25 cellular contexts compared by ENCODE assay signal in genomic region chr10:76080991-76081390, GRCh38.
DNase-seq lines count a peak whose midpoint lies in the region; FAIRE-seq and TF ChIP-seq lines count a peak whose summit lies in the region.
"Had no signal": no experiment of that assay in that cellular context is flagged by ENCODE, and none has a peak within 500 bp of the region (broad histone marks: within the 10 kb centered on the region; RNA-seq: fewer than 3 reads in every experiment).

No MANE protein-coding gene starts in this region.

- FAIRE-seq in H54 (lab: Jason Lieb, UNC): no peak

- H3K4me3 ChIP-seq in fibroblast of pulmonary artery (replicated peaks; ENCODE audit: low read depth, low read length): no peak overlapping the region
- H3K4me3 ChIP-seq: heart right ventricle, lower lobe of right lung, ovary, sigmoid colon, tibial artery had no signal

- peak overlapping the region; percentile 87 for H3K27ac Mint-ChIP-seq in progenitor cell of endocrine pancreas
- no peak overlapping the region for H3K27ac Mint-ChIP-seq in activated CD4-positive, alpha-beta T cell treated with anti-CD3 and anti-CD28 coated beads, Interleukin-2, amount 10 ng/mL, durations not matched to agents 7 days and 5 days
- H3K27ac Mint-ChIP-seq in endothelial cell (ENCODE audit: unreplicated experiment): no peak overlapping the region
- H3K27ac Mint-ChIP-seq: activated naive CD4-positive, alpha-beta T cell treated with anti-CD3 and anti-CD28 coated beads, Interleukin-2, amount 50 U/mL, for 72 hours; B cell had no signal

- CTCF ChIA-PET in activated CD4-positive, alpha-beta T cell treated with anti-CD3 and anti-CD28 coated beads, Interleukin-2, amount 10 ng/mL, durations not matched to agents 7 days and 5 days (lab: Charles Lee): no interaction called here

- no peak for TF ChIP-seq POLR2A in H54 (IDR thresholded peaks at IDR 0.05; ENCODE audit: low read depth, low read length)

- H3K36me3 Mint-ChIP-seq in progenitor cell of endocrine pancreas (ENCODE audit: insufficient read depth) (no peaks in the 10 kb centered on the region), endothelial cell (ENCODE audit: low read depth, unreplicated experiment) (no peaks in the 10 kb centered on the region)
- no peaks in the 10 kb centered on the region for H3K36me3 Mint-ChIP-seq in activated CD4-positive, alpha-beta T cell treated with anti-CD3 and anti-CD28 coated beads, Interleukin-2, amount 10 ng/mL, durations not matched to agents 7 days and 5 days (ENCODE audit: low read depth)
- H3K36me3 Mint-ChIP-seq: activated naive CD4-positive, alpha-beta T cell treated with anti-CD3 and anti-CD28 coated beads, Interleukin-2, amount 50 U/mL, for 72 hours had no signal

- TF ChIP-seq CTCF in fibroblast of pulmonary artery (IDR thresholded peaks at IDR 0.05; ENCODE audit: low read length, missing control alignments) (no peak), progenitor cell of endocrine pancreas (IDR thresholded peaks at IDR 0.05; ENCODE audit: unreplicated experiment) (no peak), endothelial cell (IDR thresholded peaks at IDR 0.05; ENCODE audit: unreplicated experiment) (no peak)

- peaks cover 5% of the 10 kb centered on the region for H3K27me3 Mint-ChIP-seq in progenitor cell of endocrine pancreas
- H3K27me3 Mint-ChIP-seq in activated CD4-positive, alpha-beta T cell treated with anti-CD3 and anti-CD28 coated beads, Interleukin-2, amount 10 ng/mL, durations not matched to agents 7 days and 5 days: no peaks in the 10 kb centered on the region
- no peaks in the 10 kb centered on the region for H3K27me3 Mint-ChIP-seq in endothelial cell (ENCODE audit: unreplicated experiment)
- H3K27me3 Mint-ChIP-seq: B cell had no signal

- H3K4me1 Mint-ChIP-seq in progenitor cell of endocrine pancreas (ENCODE audit: low read depth) (peaks cover 2% of the 10 kb centered on the region), endothelial cell (ENCODE audit: unreplicated experiment) (peaks cover 6% of the 10 kb centered on the region)
- no peaks in the 10 kb centered on the region for H3K4me1 Mint-ChIP-seq in activated CD4-positive, alpha-beta T cell treated with anti-CD3 and anti-CD28 coated beads, Interleukin-2, amount 10 ng/mL, durations not matched to agents 7 days and 5 days
- H3K4me1 Mint-ChIP-seq: B cell had no signal

- H3K4me3 Mint-ChIP-seq in progenitor cell of endocrine pancreas (ENCODE audit: low read depth) (no peak overlapping the region), endothelial cell (ENCODE audit: unreplicated experiment) (no peak overlapping the region)
- H3K4me3 Mint-ChIP-seq in activated CD4-positive, alpha-beta T cell treated with anti-CD3 and anti-CD28 coated beads, Interleukin-2, amount 10 ng/mL, durations not matched to agents 7 days and 5 days: no peak overlapping the region
- H3K4me3 Mint-ChIP-seq: B cell had no signal

- H3K9me3 Mint-ChIP-seq in progenitor cell of endocrine pancreas (ENCODE audit: low read depth) (no peaks in the 10 kb centered on the region), endothelial cell (ENCODE audit: unreplicated experiment) (no peaks in the 10 kb centered on the region)
- H3K9me3 Mint-ChIP-seq in activated CD4-positive, alpha-beta T cell treated with anti-CD3 and anti-CD28 coated beads, Interleukin-2, amount 10 ng/mL, durations not matched to agents 7 days and 5 days: peaks cover 4% of the 10 kb centered on the region

- POLR2A ChIA-PET in activated CD4-positive, alpha-beta T cell treated with anti-CD3 and anti-CD28 coated beads, Interleukin-2, amount 10 ng/mL, durations not matched to agents 7 days and 5 days (lab: Charles Lee): no interaction called here

- DNase-seq in H54 (ENCODE audit: insufficient read length, low spot score) (peak; percentile 26), RPMI7951 (ENCODE audit: low read depth) (peak; percentile 58), fibroblast of pulmonary artery (ENCODE audit: low read depth) (peak; percentile 22), progenitor cell of endocrine pancreas (ENCODE audit: low spot score, unreplicated experiment) (no peak), germinal center (ENCODE audit: low spot score) (no peak), endothelial cell (ENCODE audit: low spot score) (no peak), NCI-H1417 (lab: John Stamatoyannopoulos, UW) (no peak)
- DNase-seq in activated CD4-positive, alpha-beta T cell treated with anti-CD3 and anti-CD28 coated beads, Interleukin-2, amount 10 ng/mL, durations not matched to agents 7 days and 5 days: no peak
- DNase-seq: activated CD4-positive, CD25-positive, alpha-beta regulatory T cell treated with anti-CD3 and anti-CD28 coated beads, Interleukin-2, amount 50 U/mL, for 72 hours; COR-L47; erythroblast; GDM1; heart right ventricle; lower lobe of right lung; NCI-H187; NCI-H446; ovary; RPMI8226; sigmoid colon; stimulated activated CD4-positive, alpha-beta T cell treated with anti-CD3 and anti-CD28 coated beads, Interleukin-1b, Interleukin-23, amount 100 ng/mL, for 48 hours; stimulated activated naive CD4-positive, alpha-beta T cell; T1000; tibial artery had no signal

Comparison
In these comparisons a context has a peak if more than half of its experiments do, and no peak if none do; other contexts are left out.
1. DNase-seq: peak in H54 (single experiment), RPMI7951 (single experiment) and fibroblast of pulmonary artery (single experiment); none in progenitor cell of endocrine pancreas (single experiment), activated CD4-positive, alpha-beta T cell treated with anti-CD3 and anti-CD28 coated beads, Interleukin-2, amount 10 ng/mL, durations not matched to agents 7 days and 5 days (single experiment), germinal center (single experiment), endothelial cell (single experiment) and NCI-H1417 (0 of 3).